ENCODE assay signal across 7 cellular contexts in genomic region chr17:47650525-47651522, GRCh38. TPM values are rescaled to one million over a fixed set of nuclear protein-coding genes. Genes with fewer than 3 reads are reported as not detected.
A peak's percentile ranks its signal among the peaks of the same experiment; 100 is the strongest.
DNase-seq lines count a peak whose midpoint lies in the region; ATAC-seq and TF ChIP-seq lines count a peak whose summit lies in the region.

No MANE protein-coding gene starts in this region.

- DNase-seq in NCI-H2107 (lab: John Stamatoyannopoulos, UW): peak; percentile 84
- peak; percentile 97 for DNase-seq in UCSD-AML1 (lab: John Stamatoyannopoulos, UW; ENCODE audit: unreplicated experiment)
- peak; percentile 90 for DNase-seq in brain microvascular endothelial cell
- peak; percentile 94 to 96 for DNase-seq in gastrocnemius medialis

- H3K27me3 ChIP-seq in brain microvascular endothelial cell (replicated peaks) (no peaks in the 10 kb centered on the region), gastrocnemius medialis (no peaks in the 10 kb centered on the region)

- in situ Hi-C loops in brain microvascular endothelial cell (cut with HindIII; ENCODE audit: low pct_ligation_motif_present, low sequenced_read_pairs) (no loop called here), gastrocnemius medialis (cut with MboI; ENCODE audit: low sequenced_read_pairs in 4 of 4) (loop anchor here in 1 of 4 donors (25.0 kb wide), 1 partner anchor 136 kb away; no protein-coding TSS in a partner anchor)

- no peaks in the 10 kb centered on the region for H3K9me3 ChIP-seq in gastrocnemius medialis

- peaks cover 31 to 35% of the 10 kb centered on the region in 2 donors for H3K4me1 ChIP-seq in gastrocnemius medialis

- H3K36me3 ChIP-seq in brain microvascular endothelial cell (replicated peaks) (peaks cover 32% of the 10 kb centered on the region), gastrocnemius medialis (peaks cover 0 to 45% of the 10 kb centered on the region in 2 donors)

- no peak for TF ChIP-seq POLR2A in gastrocnemius medialis (IDR thresholded peaks at IDR 0.05)

- no peak for TF ChIP-seq CTCF in brain microvascular endothelial cell (IDR thresholded peaks at IDR 0.05; ENCODE audit: low read depth, low read length, missing control alignments)
- no peak for TF ChIP-seq CTCF in gastrocnemius medialis (IDR thresholded peaks at IDR 0.05 in 4 of 5, conservative IDR thresholded peaks at IDR 0.05 in 1 of 5)

- ATAC-seq in GM18511 (IDR thresholded peaks at IDR 0.05; ENCODE audit: unreplicated experiment) (peak; percentile 42), HG03039 (IDR thresholded peaks at IDR 0.05; ENCODE audit: unreplicated experiment) (peak; percentile 51), gastrocnemius medialis (peak; percentile 51 to 58)

- H3K4me3 ChIP-seq in brain microvascular endothelial cell (ENCODE audit: low read depth, low read length) (peak overlapping the region; percentile 84), iPS-11a (ENCODE audit: low read depth, low read length) (peak overlapping the region; percentile 85), gastrocnemius medialis (peak overlapping the region; percentile 78 to 96 (median 88))

- peak overlapping the region; percentile 38 for H3K27ac ChIP-seq in brain microvascular endothelial cell
- H3K27ac ChIP-seq in gastrocnemius medialis: peak overlapping the region; percentile 94 to 98 (median 97)

- intact Hi-C loops in gastrocnemius medialis (cut with DNase I; ENCODE audit: low total_unique reads): no loop called here

RNA-seq across cellular contexts. Expression of gene KPNB1, which starts 1.1 kb away (rescaled TPM):
- 100 to 1,000 TPM; 170 to 238 (median 211) TPM for total RNA-seq in gastrocnemius medialis

RNA-seq across cellular contexts. Expression of gene TBKBP1, which starts 43.1 kb away (rescaled TPM):
- 10 to 100 TPM; 15.9 to 28.0 (median 23.0) TPM for total RNA-seq in gastrocnemius medialis

Comparison
In these comparisons a context has a peak if more than half of its experiments do, and no peak if none do; other contexts are left out.
1. Peak in every context shown above with its lines: DNase-seq, ATAC-seq, H3K4me3 ChIP-seq and H3K27ac ChIP-seq.